Comparison of ENCODE assay signal across 25 cellular contexts in genomic region chr4:1676605-1677525, GRCh38. TPM values are rescaled to one million over a fixed set of nuclear protein-coding genes. Genes with fewer than 3 reads are reported as not detected.
DNase-seq lines count a peak whose midpoint lies in the region; ATAC-seq, FAIRE-seq and TF ChIP-seq lines count a peak whose summit lies in the region.
"Had no signal": no experiment of that assay in that cellular context is flagged by ENCODE, and none has a peak within 500 bp of the region (broad histone marks: within the 10 kb centered on the region; RNA-seq: fewer than 3 reads in every experiment).

No MANE protein-coding gene starts in this region.

- TF ChIP-seq CTCF in A549 (IDR thresholded peaks at IDR 0.05): no peak
- no peak for TF ChIP-seq CTCF in GM20000 (IDR thresholded peaks at IDR 0.05; ENCODE audit: extremely low read depth, missing control alignments)
- TF ChIP-seq CTCF in HepG2 (CRISPR knock-in tag; IDR thresholded peaks at IDR 0.05): no peak

- intact Hi-C loops in HepG2 (cut with micrococcal nuclease; ENCODE audit: unreplicated experiment): no loop called here

- TF ChIP-seq POLR2A in A549 (IDR thresholded peaks at IDR 0.05; ENCODE audit: low read length) (no peak), HepG2 (IDR thresholded peaks at IDR 0.05; ENCODE audit: insufficient read depth in 1 of 2, low read depth in 2 of 2, low read length in 2 of 2) (no peak)

- no peak overlapping the region for H2AFZ ChIP-seq in HepG2 (ENCODE audit: low read length)
- H2AFZ ChIP-seq: GM23248 had no signal

- H3K27me3 ChIP-seq in HepG2 (ENCODE audit: control insufficient read depth in 1 of 2, insufficient read depth in 2 of 2, low read length in 2 of 2): peaks cover 0 to 17% of the 10 kb centered on the region in 2 experiments; a peak in 2 of 5 replicates

- CTCF ChIA-PET in A549 (lab: Yijun Ruan, JAX): interaction anchor here (0.5 to 1.6 kb wide), 2 partner anchors 47 to 95 kb away, joined by 4 read pairs; no protein-coding TSS in a partner anchor
- CTCF ChIA-PET in HepG2 (lab: Yijun Ruan, JAX; ENCODE audit: low intra/inter-chr PET ratio, low total read pairs): no interaction called here

- no peak overlapping the region for H3K4me3 ChIP-seq in A549
- H3K4me3 ChIP-seq in HepG2 (replicated peaks in 1 of 3; ENCODE audit: insufficient read depth in 1 of 3, low read depth in 2 of 3, low read length in 3 of 3): no peak overlapping the region
- H3K4me3 ChIP-seq: GM23248 had no signal

- WGBS in A549 (ENCODE audit: missing lambda C conversion rate): 77% methylated on average over 23 of the region's 25 CpGs
- WGBS in HepG2 (ENCODE audit: low lambda C conversion rate): 61% methylated on average over 24 of the region's 25 CpGs

- no peak overlapping the region for H3K27ac ChIP-seq in A549
- no peak overlapping the region for H3K27ac ChIP-seq in HepG2 (ENCODE audit: extremely low read length, insufficient read depth, low read length)
- H3K27ac ChIP-seq: GM23248, HL-60 had no signal

- H3K4me1 ChIP-seq in A549 (no peaks in the 10 kb centered on the region), HepG2 (ENCODE audit: insufficient read depth, low read length) (peaks cover 31% of the 10 kb centered on the region)

- in situ Hi-C loops in HepG2 (cut with HindIII; ENCODE audit: extremely low pct_ligation_motif_present, low pct_unique_long_range_greater_than_20kb): no loop called here

- ATAC-seq in A549: peak in 1 of 2 experiments; percentile 19; a peak in 2 of 6 replicates
- no peak for ATAC-seq in T-helper 17 cell
- peak; percentile 18; the same call in 2 of the 3 replicates for ATAC-seq in HepG2
- no peak for ATAC-seq in GM21526 (IDR thresholded peaks at IDR 0.05; ENCODE audit: low FRiP score, unreplicated experiment)
- ATAC-seq: Panc1 had no signal

- H3K79me2 ChIP-seq in HepG2 (ENCODE audit: insufficient read depth, low read length): no peaks in the 10 kb centered on the region

- no peak for FAIRE-seq in A549 (lab: Jason Lieb, UNC)
- no peak for FAIRE-seq in HepG2 (lab: Jason Lieb, UNC)
- FAIRE-seq in RCC 7860 (lab: Jason Lieb, UNC): no peak
- FAIRE-seq: D721Med, GM19239 had no signal

- H3K9ac ChIP-seq in HepG2 (ENCODE audit: insufficient read depth, low read depth, low read length): no peak overlapping the region
- H3K9ac ChIP-seq: GM23248 had no signal

- TF ChIP-seq RAD21 in A549 (conservative IDR thresholded peaks at IDR 0.05 in 1 of 2, IDR thresholded peaks at IDR 0.05 in 1 of 2): no peak
- TF ChIP-seq RAD21 in HepG2 (CRISPR knock-in tag; IDR thresholded peaks at IDR 0.05): no peak

- no peaks in the 10 kb centered on the region for H3K9me3 ChIP-seq in A549
- no peaks in the 10 kb centered on the region for H3K9me3 ChIP-seq in T-helper 17 cell (ENCODE audit: control insufficient read depth, low read length, poor library complexity, severe bottlenecking)
- H3K9me3 ChIP-seq in HepG2 (ENCODE audit: low read length): no peaks in the 10 kb centered on the region

- no peaks in the 10 kb centered on the region for H4K20me1 ChIP-seq in HepG2 (ENCODE audit: insufficient read depth, low read length)

- DNase-seq in A549 (ENCODE audit: low read depth in 1 of 2, low spot score in 1 of 2) (no peak), GM20000 (ENCODE audit: low spot score) (peak; percentile 5), T-helper 17 cell (no peak), HepG2 (ENCODE audit: low spot score) (no peak), RCC 7860 (ENCODE audit: low spot score) (no peak), anterior cingulate cortex (lab: John Stamatoyannopoulos, UW) (no peak)
- DNase-seq in activated CD4-positive, alpha-beta T cell treated with anti-CD3 and anti-CD28 coated beads, Interleukin-2, amount 50 U/mL, for 48 hours: no peak
- DNase-seq: ACHN; CD4-positive, alpha-beta memory T cell; DND-41; GF-D8; GM23248; HFFc6; Kasumi-1; MV-4-11; NCI-H1436; NCI-H2081; NCI-H2227 treated with DMSO at 0.1 percent for 48 hours; NCI-H69; SIG-M5 had no signal

- H3K4me2 ChIP-seq in A549 (no peak overlapping the region), HepG2 (ENCODE audit: low read depth, low read length) (no peak overlapping the region)

- peaks cover 2% of the 10 kb centered on the region for H3K36me3 Mint-ChIP-seq in T-helper 17 cell (ENCODE audit: low read depth)
- H3K36me3 Mint-ChIP-seq: CD4-positive, alpha-beta memory T cell had no signal

- H3K36me3 ChIP-seq in HepG2 (replicated peaks in 1 of 2; ENCODE audit: control insufficient read depth in 1 of 2, insufficient read depth in 2 of 2, low read length in 2 of 2): no peaks in the 10 kb centered on the region

- TF ChIP-seq EP300 in A549 (IDR thresholded peaks at IDR 0.05) (no peak), HepG2 (IDR thresholded peaks at IDR 0.05; ENCODE audit: low read depth in 2 of 2, low read length in 2 of 2) (no peak), HepG2 (CRISPR knock-in tag; IDR thresholded peaks at IDR 0.05; ENCODE audit: borderline replicate concordance) (no peak)

- POLR2A ChIA-PET in A549 (lab: Yijun Ruan, JAX): no interaction called here
- POLR2A ChIA-PET in HepG2 (lab: Yijun Ruan, JAX): no interaction called here

- peaks cover 3% of the 10 kb centered on the region for H3K4me1 Mint-ChIP-seq in T-helper 17 cell

- H3K27ac Mint-ChIP-seq in T-helper 17 cell: peak overlapping the region; percentile 49
- H3K27ac Mint-ChIP-seq: HFFc6 had no signal

- no TSS peak for BruUV-seq in HepG2 (replicated peaks; lab: Mats Ljungman, UMichigan)

- peaks cover 7% of the 10 kb centered on the region for H3K27me3 Mint-ChIP-seq in T-helper 17 cell
- H3K27me3 Mint-ChIP-seq: CD4-positive, alpha-beta memory T cell had no signal

- peak overlapping the region; percentile 36 for H3K4me3 Mint-ChIP-seq in T-helper 17 cell
- H3K4me3 Mint-ChIP-seq: HFFc6 had no signal

RNA-seq across cellular contexts. Expression of gene FAM53A, which starts 7.2 kb away (rescaled TPM):
- 0.74 and 1.2 TPM in 2 replicates for polyA plus RNA-seq in A549 (2011; rRNA removed)
- polyA plus RNA-seq in A549 (2012; cell fraction: cytosol; rRNA removed): 0.86 and 1.1 TPM in 2 replicates
- polyA plus RNA-seq in A549 (2012; cell fraction: nucleus; rRNA removed): 3.6 and 3.7 TPM in 2 replicates
- polyA plus RNA-seq in A549 (2017; fragmentation: RNase III; extraction: RNeasy Plus Mini Kit Qiagen cat#74134 plus additional on column Dnase treatment): 0.56 to 1.1 TPM (median 0.87 TPM) in 3 replicates
- 2.1 and 2.3 TPM in 2 replicates for polyA minus RNA-seq in A549 (2011; rRNA and poly(A)+ RNA removed)
- total RNA-seq in T-helper 17 cell: 1 to 10 TPM; 2.4 to 3.1 TPM
- total RNA-seq in HepG2 (2016; rRNA removed; fragmentation: Illumina TruSeq; extraction: Trizol): 0.62 and 1.1 TPM in 2 replicates
- total RNA-seq in HepG2 (2016; cell fraction: cytosol; rRNA removed; fragmentation: Illumina TruSeq; extraction: Trizol; ENCODE audit: low read depth): 1.9 TPM in 1 of 2 replicates, not detected in the other
- total RNA-seq in HepG2 (2016; cell fraction: insoluble cytoplasmic fraction; rRNA removed; fragmentation: Illumina TruSeq; extraction: Trizol): 0.22 and 0.56 TPM in 2 replicates
- total RNA-seq in HepG2 (2016; cell fraction: membrane; rRNA removed; fragmentation: Illumina TruSeq; extraction: Trizol): 0.83 and 1.1 TPM in 2 replicates
- total RNA-seq in HepG2 (2016; cell fraction: nucleus; rRNA removed; fragmentation: Illumina TruSeq; extraction: Trizol): 0.43 and 0.44 TPM in 2 replicates
- polyA plus RNA-seq in HepG2 (2011; rRNA removed): 0.46 and 0.48 TPM in 2 replicates
- 0.33 and 0.60 TPM in 2 replicates for polyA plus RNA-seq in HepG2 (2011; cell fraction: cytosol; rRNA removed)
- 0.69 and 0.85 TPM in 2 replicates for polyA plus RNA-seq in HepG2 (2011; cell fraction: nucleus; rRNA removed)
- 0.20 and 0.35 TPM in 2 replicates for polyA plus RNA-seq in HepG2 (2012)
- polyA plus RNA-seq in HepG2 (2016; cell fraction: cytosol; fragmentation: Illumina TruSeq; extraction: Trizol; ENCODE audit: low read depth): 0.21 and 0.32 TPM in 2 replicates
- 0.46 and 0.47 TPM in 2 replicates for polyA plus RNA-seq in HepG2 (2016; cell fraction: insoluble cytoplasmic fraction; fragmentation: Illumina TruSeq; extraction: Trizol; ENCODE audit: low read depth)
- 0.26 and 0.55 TPM in 2 replicates for polyA plus RNA-seq in HepG2 (2016; cell fraction: membrane; fragmentation: Illumina TruSeq; extraction: Trizol; ENCODE audit: low read depth)
- polyA plus RNA-seq in HepG2 (2016; cell fraction: nucleus; fragmentation: Illumina TruSeq; extraction: Trizol; ENCODE audit: insufficient read depth, low read depth): 0.53 and 0.70 TPM in 2 replicates
- polyA minus RNA-seq in HepG2 (2011; rRNA and poly(A)+ RNA removed; ENCODE audit: low replicate concordance): 0.62 and 1.6 TPM in 2 replicates
- polyA minus RNA-seq in HepG2 (2011; cell fraction: cytosol; rRNA and poly(A)+ RNA removed): not detected in 2 replicates
- polyA minus RNA-seq in HepG2 (2011; cell fraction: nucleus; rRNA and poly(A)+ RNA removed): 0.13 and 0.50 TPM in 2 replicates

RNA-seq across cellular contexts. Expression of gene SLBP, which starts 35.3 kb away (rescaled TPM):
- polyA plus RNA-seq in A549 (2011; rRNA removed): 66.7 and 89.9 TPM in 2 replicates
- 50.6 and 56.4 TPM in 2 replicates for polyA plus RNA-seq in A549 (2012; cell fraction: cytosol; rRNA removed)
- 31.6 and 38.1 TPM in 2 replicates for polyA plus RNA-seq in A549 (2012; cell fraction: nucleus; rRNA removed)
- polyA plus RNA-seq in A549 (2017; fragmentation: RNase III; extraction: RNeasy Plus Mini Kit Qiagen cat#74134 plus additional on column Dnase treatment): 80.5 to 88.6 TPM (median 84.6 TPM) in 3 replicates
- polyA minus RNA-seq in A549 (2011; rRNA and poly(A)+ RNA removed): 14.0 and 18.2 TPM in 2 replicates
- total RNA-seq in T-helper 17 cell: 10 to 100 TPM; 24.9 to 36.0 TPM
- 104 and 131 TPM in 2 replicates for total RNA-seq in HepG2 (2016; rRNA removed; fragmentation: Illumina TruSeq; extraction: Trizol)
- 19.5 and 20.5 TPM in 2 replicates for total RNA-seq in HepG2 (2016; cell fraction: cytosol; rRNA removed; fragmentation: Illumina TruSeq; extraction: Trizol; ENCODE audit: low read depth)
- total RNA-seq in HepG2 (2016; cell fraction: insoluble cytoplasmic fraction; rRNA removed; fragmentation: Illumina TruSeq; extraction: Trizol): 103 and 128 TPM in 2 replicates
- 43.3 and 44.2 TPM in 2 replicates for total RNA-seq in HepG2 (2016; cell fraction: membrane; rRNA removed; fragmentation: Illumina TruSeq; extraction: Trizol)
- total RNA-seq in HepG2 (2016; cell fraction: nucleus; rRNA removed; fragmentation: Illumina TruSeq; extraction: Trizol): 39.3 and 41.5 TPM in 2 replicates
- 29.8 and 43.9 TPM in 2 replicates for polyA plus RNA-seq in HepG2 (2011; rRNA removed)
- 22.0 and 30.6 TPM in 2 replicates for polyA plus RNA-seq in HepG2 (2011; cell fraction: cytosol; rRNA removed)
- polyA plus RNA-seq in HepG2 (2011; cell fraction: nucleus; rRNA removed): 12.8 and 13.8 TPM in 2 replicates
- 30.0 and 43.7 TPM in 2 replicates for polyA plus RNA-seq in HepG2 (2012)
- 10.3 and 11.7 TPM in 2 replicates for polyA plus RNA-seq in HepG2 (2016; cell fraction: cytosol; fragmentation: Illumina TruSeq; extraction: Trizol; ENCODE audit: low read depth)
- 140 and 142 TPM in 2 replicates for polyA plus RNA-seq in HepG2 (2016; cell fraction: insoluble cytoplasmic fraction; fragmentation: Illumina TruSeq; extraction: Trizol; ENCODE audit: low read depth)
- 24.5 and 24.6 TPM in 2 replicates for polyA plus RNA-seq in HepG2 (2016; cell fraction: membrane; fragmentation: Illumina TruSeq; extraction: Trizol; ENCODE audit: low read depth)
- 69.4 and 73.3 TPM in 2 replicates for polyA plus RNA-seq in HepG2 (2016; cell fraction: nucleus; fragmentation: Illumina TruSeq; extraction: Trizol; ENCODE audit: insufficient read depth, low read depth)
- polyA minus RNA-seq in HepG2 (2011; rRNA and poly(A)+ RNA removed; ENCODE audit: low replicate concordance): 12.5 and 24.7 TPM in 2 replicates
- polyA minus RNA-seq in HepG2 (2011; cell fraction: cytosol; rRNA and poly(A)+ RNA removed): 19.7 and 22.7 TPM in 2 replicates
- polyA minus RNA-seq in HepG2 (2011; cell fraction: nucleus; rRNA and poly(A)+ RNA removed): 10.8 and 13.7 TPM in 2 replicates

RNA-seq across cellular contexts. Expression of gene TMEM129, which starts 44.3 kb away (rescaled TPM):
- polyA plus RNA-seq in A549 (2011; rRNA removed) (12.7 and 15.5 TPM in 2 replicates), A549 (2017; fragmentation: RNase III; extraction: RNeasy Plus Mini Kit Qiagen cat#74134 plus additional on column Dnase treatment) (15.0 to 20.5 TPM (median 20.4 TPM) in 3 replicates), HepG2 (2011; rRNA removed) (19.0 and 36.1 TPM in 2 replicates)
- polyA plus RNA-seq in A549 (2012; cell fraction: cytosol; rRNA removed): 21.6 and 36.9 TPM in 2 replicates
- polyA plus RNA-seq in A549 (2012; cell fraction: nucleus; rRNA removed): 39.4 and 63.8 TPM in 2 replicates
- polyA minus RNA-seq in A549 (2011; rRNA and poly(A)+ RNA removed): 8.1 and 15.3 TPM in 2 replicates
- total RNA-seq in T-helper 17 cell (10 to 100 TPM; 18.4 to 18.5 TPM), HepG2 (2016; rRNA removed; fragmentation: Illumina TruSeq; extraction: Trizol) (15.5 and 25.8 TPM in 2 replicates)
- 9.2 and 12.7 TPM in 2 replicates for total RNA-seq in HepG2 (2016; cell fraction: cytosol; rRNA removed; fragmentation: Illumina TruSeq; extraction: Trizol; ENCODE audit: low read depth)
- total RNA-seq in HepG2 (2016; cell fraction: insoluble cytoplasmic fraction; rRNA removed; fragmentation: Illumina TruSeq; extraction: Trizol): 14.4 and 26.2 TPM in 2 replicates
- 28.5 and 34.5 TPM in 2 replicates for total RNA-seq in HepG2 (2016; cell fraction: membrane; rRNA removed; fragmentation: Illumina TruSeq; extraction: Trizol)
- 20.4 and 23.0 TPM in 2 replicates for total RNA-seq in HepG2 (2016; cell fraction: nucleus; rRNA removed; fragmentation: Illumina TruSeq; extraction: Trizol)
- polyA plus RNA-seq in HepG2 (2011; cell fraction: cytosol; rRNA removed): 18.9 and 32.3 TPM in 2 replicates
- 79.1 and 84.6 TPM in 2 replicates for polyA plus RNA-seq in HepG2 (2011; cell fraction: nucleus; rRNA removed)
- 16.1 and 20.7 TPM in 2 replicates for polyA plus RNA-seq in HepG2 (2012)
- polyA plus RNA-seq in HepG2 (2016; cell fraction: cytosol; fragmentation: Illumina TruSeq; extraction: Trizol; ENCODE audit: low read depth): 9.4 and 10.4 TPM in 2 replicates
- polyA plus RNA-seq in HepG2 (2016; cell fraction: insoluble cytoplasmic fraction; fragmentation: Illumina TruSeq; extraction: Trizol; ENCODE audit: low read depth): 14.1 and 16.2 TPM in 2 replicates
- polyA plus RNA-seq in HepG2 (2016; cell fraction: membrane; fragmentation: Illumina TruSeq; extraction: Trizol; ENCODE audit: low read depth): 21.6 and 23.3 TPM in 2 replicates
- polyA plus RNA-seq in HepG2 (2016; cell fraction: nucleus; fragmentation: Illumina TruSeq; extraction: Trizol; ENCODE audit: insufficient read depth, low read depth): 36.1 and 41.5 TPM in 2 replicates
- 7.1 and 61.3 TPM in 2 replicates for polyA minus RNA-seq in HepG2 (2011; rRNA and poly(A)+ RNA removed; ENCODE audit: low replicate concordance)
- 18.8 and 21.5 TPM in 2 replicates for polyA minus RNA-seq in HepG2 (2011; cell fraction: cytosol; rRNA and poly(A)+ RNA removed)
- polyA minus RNA-seq in HepG2 (2011; cell fraction: nucleus; rRNA and poly(A)+ RNA removed): 6.4 and 8.5 TPM in 2 replicates

RNA-seq across cellular contexts. Expression of gene TACC3, which starts 44.5 kb away (rescaled TPM):
- 25.9 and 31.4 TPM in 2 replicates for polyA plus RNA-seq in A549 (2011; rRNA removed)
- polyA plus RNA-seq in A549 (2012; cell fraction: cytosol; rRNA removed): 75.8 and 76.6 TPM in 2 replicates
- 168 and 176 TPM in 2 replicates for polyA plus RNA-seq in A549 (2012; cell fraction: nucleus; rRNA removed)
- polyA plus RNA-seq in A549 (2017; fragmentation: RNase III; extraction: RNeasy Plus Mini Kit Qiagen cat#74134 plus additional on column Dnase treatment): 67.3 to 77.2 TPM (median 70.6 TPM) in 3 replicates
- polyA minus RNA-seq in A549 (2011; rRNA and poly(A)+ RNA removed): 17.1 and 23.8 TPM in 2 replicates
- total RNA-seq in T-helper 17 cell: 10 to 100 TPM; 73.4 to 91.8 TPM
- total RNA-seq in HepG2 (2016; rRNA removed; fragmentation: Illumina TruSeq; extraction: Trizol): 21.2 and 35.4 TPM in 2 replicates
- 9.8 and 10.0 TPM in 2 replicates for total RNA-seq in HepG2 (2016; cell fraction: cytosol; rRNA removed; fragmentation: Illumina TruSeq; extraction: Trizol; ENCODE audit: low read depth)
- 23.8 and 32.4 TPM in 2 replicates for total RNA-seq in HepG2 (2016; cell fraction: insoluble cytoplasmic fraction; rRNA removed; fragmentation: Illumina TruSeq; extraction: Trizol)
- 15.9 and 17.1 TPM in 2 replicates for total RNA-seq in HepG2 (2016; cell fraction: membrane; rRNA removed; fragmentation: Illumina TruSeq; extraction: Trizol)
- 24.3 and 29.3 TPM in 2 replicates for total RNA-seq in HepG2 (2016; cell fraction: nucleus; rRNA removed; fragmentation: Illumina TruSeq; extraction: Trizol)
- polyA plus RNA-seq in HepG2 (2011; rRNA removed): 15.7 and 20.3 TPM in 2 replicates
- polyA plus RNA-seq in HepG2 (2011; cell fraction: cytosol; rRNA removed): 8.7 and 16.8 TPM in 2 replicates
- 68.2 and 101 TPM in 2 replicates for polyA plus RNA-seq in HepG2 (2011; cell fraction: nucleus; rRNA removed)
- 16.3 and 27.3 TPM in 2 replicates for polyA plus RNA-seq in HepG2 (2012)
- 5.5 and 6.4 TPM in 2 replicates for polyA plus RNA-seq in HepG2 (2016; cell fraction: cytosol; fragmentation: Illumina TruSeq; extraction: Trizol; ENCODE audit: low read depth)
- polyA plus RNA-seq in HepG2 (2016; cell fraction: insoluble cytoplasmic fraction; fragmentation: Illumina TruSeq; extraction: Trizol; ENCODE audit: low read depth): 59.5 and 79.8 TPM in 2 replicates
- 10.8 and 13.8 TPM in 2 replicates for polyA plus RNA-seq in HepG2 (2016; cell fraction: membrane; fragmentation: Illumina TruSeq; extraction: Trizol; ENCODE audit: low read depth)
- 133 and 138 TPM in 2 replicates for polyA plus RNA-seq in HepG2 (2016; cell fraction: nucleus; fragmentation: Illumina TruSeq; extraction: Trizol; ENCODE audit: insufficient read depth, low read depth)
- polyA minus RNA-seq in HepG2 (2011; rRNA and poly(A)+ RNA removed; ENCODE audit: low replicate concordance): 12.7 and 22.2 TPM in 2 replicates
- polyA minus RNA-seq in HepG2 (2011; cell fraction: cytosol; rRNA and poly(A)+ RNA removed): 7.4 and 8.9 TPM in 2 replicates
- 10.9 and 13.8 TPM in 2 replicates for polyA minus RNA-seq in HepG2 (2011; cell fraction: nucleus; rRNA and poly(A)+ RNA removed)

Comparison
In these comparisons a context has a peak if more than half of its experiments do, and no peak if none do; other contexts are left out.
1. Of the 38 proteins assayed by ChIP-seq in both HepG2 and A549: peak only in HepG2: none; only in A549: none; in both: NFE2L2; in neither: 36; mixed calls (peak in some experiments, not most) for 1.